Comparison of ENCODE assay signal across 25 cellular contexts in the genomic region with DNA sequence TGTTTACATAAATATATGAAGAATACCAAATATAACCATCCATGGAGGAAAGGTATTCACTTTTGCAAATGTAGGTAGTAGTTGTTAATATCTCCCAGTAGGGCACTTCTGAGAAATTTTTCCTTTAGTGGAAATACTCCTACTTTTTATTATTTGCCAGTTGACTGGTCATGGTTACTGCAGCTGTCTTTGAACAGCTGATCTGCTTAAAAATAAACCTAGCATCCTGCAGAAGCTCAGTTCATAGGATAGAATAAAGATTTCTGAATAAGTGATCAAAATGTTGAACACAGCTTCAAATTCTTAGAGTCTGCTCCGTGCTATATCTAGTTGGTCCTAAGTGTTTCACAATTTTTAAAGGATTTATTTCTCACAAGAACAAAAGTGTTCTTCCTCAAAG.
"Had no signal": no experiment of that assay in that cellular context is flagged by ENCODE, and none has a peak within 500 bp of the region (broad histone marks: within the 10 kb centered on the region; RNA-seq: fewer than 3 reads in every experiment).

No MANE protein-coding gene starts in this region.

- H3K9me3 ChIP-seq: colonic mucosa, esophagus squamous epithelium, gastrocnemius medialis, heart left ventricle, left lung, lower lobe of right lung, mucosa of descending colon had no signal

- H3K4me3 ChIP-seq: colonic mucosa, esophagus squamous epithelium, gastrocnemius medialis, heart left ventricle, hepatocyte, left lung, lower lobe of right lung, mucosa of descending colon had no signal

- H3K36me3 ChIP-seq: colonic mucosa, esophagus squamous epithelium, gastrocnemius medialis, heart left ventricle, left lung, lower lobe of right lung had no signal

- H3K4me1 ChIP-seq: colonic mucosa, esophagus squamous epithelium, gastrocnemius medialis, heart left ventricle, left lung, lower lobe of right lung had no signal

- H3K4me2 ChIP-seq: hepatocyte had no signal

- H3K27ac ChIP-seq: colonic mucosa, epithelial cell of prostate, esophagus squamous epithelium, gastrocnemius medialis, heart left ventricle, hepatocyte, left lung, lower lobe of right lung had no signal

- H3K27me3 ChIP-seq: colonic mucosa, esophagus squamous epithelium, gastrocnemius medialis, hepatocyte, left lung had no signal

- H2AFZ ChIP-seq: hepatocyte had no signal

- H3K79me2 ChIP-seq: hepatocyte had no signal

- DNase-seq: colonic mucosa; cortex of kidney; effector CD8-positive, alpha-beta T cell; effector memory CD8-positive, alpha-beta T cell; endodermal cell; erythroblast; esophagus squamous epithelium; foreskin fibroblast; foreskin melanocyte; gastrocnemius medialis; heart left ventricle; hypothalamus; immature natural killer cell; islet precursor cell; kidney; left cardiac atrium; left lung; left ventricle myocardium superior; lower lobe of right lung; mesenchymal stem cell; mucosa of descending colon; naive B cell; naive thymus-derived CD8-positive, alpha-beta T cell had no signal
